ENCODE assay signal across 8 cellular contexts in the genomic region with DNA sequence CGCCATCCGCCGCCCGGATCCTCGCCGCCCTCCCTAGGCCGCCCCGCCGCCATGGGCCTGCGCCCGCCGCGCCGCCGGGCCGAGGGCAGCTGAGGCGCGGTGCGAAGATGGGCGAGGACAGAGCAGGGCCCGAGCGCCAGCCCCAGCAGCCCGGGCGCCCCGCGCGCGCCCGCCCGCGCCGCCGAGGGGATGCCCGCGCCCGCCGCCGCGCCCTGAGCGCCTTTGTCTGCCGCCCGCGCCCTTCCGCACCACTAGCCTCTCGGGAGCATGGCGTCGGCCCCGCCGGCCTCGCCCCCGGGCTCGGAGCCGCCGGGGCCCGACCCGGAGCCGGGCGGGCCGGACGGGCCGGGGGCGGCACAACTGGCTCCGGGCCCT. TPM values are rescaled to one million over a fixed set of nuclear protein-coding genes. Genes with fewer than 3 reads are reported as not detected.
A peak's percentile ranks its signal among the peaks of the same experiment; 100 is the strongest.
DNase-seq lines count a peak whose midpoint lies in the region; ATAC-seq lines count a peak whose summit lies in the region.

No MANE protein-coding gene starts in this region.

- peaks cover 10% of the 10 kb centered on the region for H3K36me3 Mint-ChIP-seq in central memory CD8-positive, alpha-beta T cell (ENCODE audit: insufficient read depth)
- peaks cover 0 to 11% (median 0%) of the 10 kb centered on the region in 5 donors for H3K36me3 Mint-ChIP-seq in naive thymus-derived CD4-positive, alpha-beta T cell

- no peaks in the 10 kb centered on the region for H3K27me3 ChIP-seq in MG63
- H3K27me3 ChIP-seq in naive thymus-derived CD4-positive, alpha-beta T cell (ENCODE audit: control insufficient read depth in 2 of 2, insufficient read depth in 2 of 2, low read length in 2 of 2) = no peaks in the 10 kb centered on the region

- H3K4me3 Mint-ChIP-seq in central memory CD8-positive, alpha-beta T cell = peak overlapping the region; percentile 85
- H3K4me3 Mint-ChIP-seq in naive thymus-derived CD4-positive, alpha-beta T cell = peak overlapping the region; percentile 78 to 92 (median 87)

- peaks cover 10 to 17% of the 10 kb centered on the region in 2 donors for H3K4me1 ChIP-seq in naive thymus-derived CD4-positive, alpha-beta T cell (ENCODE audit: control insufficient read depth in 2 of 2, insufficient read depth in 2 of 2, low read length in 2 of 2)

- no peaks in the 10 kb centered on the region for H3K9me3 ChIP-seq in MG63
- no peaks in the 10 kb centered on the region for H3K9me3 ChIP-seq in naive thymus-derived CD4-positive, alpha-beta T cell (ENCODE audit: control insufficient read depth in 2 of 3, low read length in 3 of 3)

- POLR2A ChIA-PET in naive thymus-derived CD4-positive, alpha-beta T cell (lab: Charles Lee) = interaction anchor here (0.7 to 1.1 kb wide), 4 partner anchors 23 to 197 kb away, joined by 3 to 5 read pairs (median 4); a partner anchor contains a TSS

- H3K36me3 ChIP-seq in MG63 = peaks cover 11% of the 10 kb centered on the region
- H3K36me3 ChIP-seq in naive thymus-derived CD4-positive, alpha-beta T cell (ENCODE audit: control insufficient read depth in 2 of 3, insufficient read depth in 3 of 3, low read length in 3 of 3) = no peaks in the 10 kb centered on the region

- CTCF ChIA-PET in naive thymus-derived CD4-positive, alpha-beta T cell (lab: Charles Lee) = interaction anchor here (0.6 kb wide), 1 partner anchor 28 kb away, joined by 3 read pairs; no protein-coding TSS in a partner anchor

- peak; percentile 46 for ATAC-seq in GM21723 (IDR thresholded peaks at IDR 0.05; ENCODE audit: unreplicated experiment)
- ATAC-seq in central memory CD8-positive, alpha-beta T cell (replicated peaks; ENCODE audit: extremely low read depth, poor library complexity, severe bottlenecking) = peak; percentile 68
- ATAC-seq in naive thymus-derived CD4-positive, alpha-beta T cell = peak; percentile 74

- intact Hi-C loops in naive thymus-derived CD4-positive, alpha-beta T cell (cut with micrococcal nuclease) = loop anchor here (1.0 to 2.0 kb wide), 8 partner anchors 23 to 287 kb away; a partner anchor contains a TSS

- H3K27me3 Mint-ChIP-seq in central memory CD8-positive, alpha-beta T cell = no peaks in the 10 kb centered on the region
- peaks cover 0 to 18% (median 0%) of the 10 kb centered on the region in 5 donors for H3K27me3 Mint-ChIP-seq in naive thymus-derived CD4-positive, alpha-beta T cell

- no peak overlapping the region for H3K27ac Mint-ChIP-seq in central memory CD8-positive, alpha-beta T cell (ENCODE audit: low read depth)
- H3K27ac Mint-ChIP-seq in naive thymus-derived CD4-positive, alpha-beta T cell = peak overlapping the region in 2 of 9 donors; percentile 90 to 95

- H3K9me3 Mint-ChIP-seq in central memory CD8-positive, alpha-beta T cell = no peaks in the 10 kb centered on the region
- peaks cover 0 to 3% (median 0%) of the 10 kb centered on the region in 11 donors for H3K9me3 Mint-ChIP-seq in naive thymus-derived CD4-positive, alpha-beta T cell

- H3K4me1 Mint-ChIP-seq in central memory CD8-positive, alpha-beta T cell = peaks cover 40% of the 10 kb centered on the region
- H3K4me1 Mint-ChIP-seq in naive thymus-derived CD4-positive, alpha-beta T cell = peaks cover 22 to 41% (median 32%) of the 10 kb centered on the region in 7 donors

- DNase-seq in MG63 = no peak
- no peak for DNase-seq in central memory CD8-positive, alpha-beta T cell (ENCODE audit: low spot score in 2 of 2)
- peak in 2 of 9 donors; percentile 40 to 51 for DNase-seq in naive thymus-derived CD4-positive, alpha-beta T cell
- no peak for DNase-seq in NCI-H1092 treated with DMSO at 0.1 percent for 48 hours (lab: John Stamatoyannopoulos, UW)
- DNase-seq in dedifferentiated amniotic fluid mesenchymal stem cell (ENCODE audit: extremely low spot score) = no peak
- DNase-seq in DMS79 (lab: John Stamatoyannopoulos, UW) = no peak

- H3K27ac ChIP-seq in naive thymus-derived CD4-positive, alpha-beta T cell (ENCODE audit: low read depth, low read length) = peak overlapping the region; percentile 92

- H3K4me3 ChIP-seq in GM08714 (ENCODE audit: low read length) (peak overlapping the region; percentile 61), MG63 (peak overlapping the region; percentile 57)
- H3K4me3 ChIP-seq in naive thymus-derived CD4-positive, alpha-beta T cell (ENCODE audit: low read length) = no peak overlapping the region

RNA-seq across cellular contexts. Expression of a gene that starts 0.3 kb away (rescaled TPM):
- total RNA-seq in MG63 (2014; rRNA removed; shearing (Covaris generic); ENCODE audit: low replicate concordance) = 33.1 and 42.8 TPM in 2 replicates
- 10 to 100 TPM; 37.9 to 53.0 (median 45.5) TPM for total RNA-seq in naive thymus-derived CD4-positive, alpha-beta T cell
- 1 to 10 TPM in 1 of 2 donors, under 1 TPM in 1; 0.71 to 4.0 TPM for polyA plus RNA-seq in naive thymus-derived CD4-positive, alpha-beta T cell

RNA-seq across cellular contexts. Expression of a gene that starts 24.0 kb away (rescaled TPM):
- total RNA-seq in MG63 (2014; rRNA removed; shearing (Covaris generic); ENCODE audit: low replicate concordance) = 31.6 and 37.1 TPM in 2 replicates
- 10 to 100 TPM in 3 of 5 experiments, 1 to 10 TPM in 2; 7.9 to 13.8 (median 11.6) TPM for total RNA-seq in naive thymus-derived CD4-positive, alpha-beta T cell
- 1 to 10 TPM; 7.8 to 7.9 TPM for polyA plus RNA-seq in naive thymus-derived CD4-positive, alpha-beta T cell

RNA-seq across cellular contexts. Expression of a gene that starts 28.7 kb away (rescaled TPM):
- 188 and 350 TPM in 2 replicates for total RNA-seq in MG63 (2014; rRNA removed; shearing (Covaris generic); ENCODE audit: low replicate concordance)
- 10 to 100 TPM; 40.2 to 58.1 (median 42.9) TPM for total RNA-seq in naive thymus-derived CD4-positive, alpha-beta T cell
- polyA plus RNA-seq in naive thymus-derived CD4-positive, alpha-beta T cell = 10 to 100 TPM; 76.7 to 88.6 TPM

RNA-seq across cellular contexts. Expression of a gene that starts 43.9 kb away (rescaled TPM):
- total RNA-seq in MG63 (2014; rRNA removed; shearing (Covaris generic); ENCODE audit: low replicate concordance) = 34.2 and 35.5 TPM in 2 replicates
- 100 to 1,000 TPM in 1 of 5 experiments, 10 to 100 TPM in 4; 32.2 to 107 (median 89.4) TPM for total RNA-seq in naive thymus-derived CD4-positive, alpha-beta T cell
- polyA plus RNA-seq in naive thymus-derived CD4-positive, alpha-beta T cell = 10 to 100 TPM; 17.0 to 52.4 TPM

RNA-seq across cellular contexts. Expression of a gene that starts 55.4 kb away (rescaled TPM):
- 172 and 192 TPM in 2 replicates for total RNA-seq in MG63 (2014; rRNA removed; shearing (Covaris generic); ENCODE audit: low replicate concordance)
- 10 to 100 TPM; 21.9 to 86.2 (median 26.5) TPM for total RNA-seq in naive thymus-derived CD4-positive, alpha-beta T cell
- 10 to 100 TPM; 44.1 to 71.7 TPM for polyA plus RNA-seq in naive thymus-derived CD4-positive, alpha-beta T cell
